ENCODE assay signal across 9 cellular contexts in genomic region chr10:79112898-79113431, GRCh38. TPM values are rescaled to one million over a fixed set of nuclear protein-coding genes. Genes with fewer than 3 reads are reported as not detected.
DNase-seq lines count a peak whose midpoint lies in the region; ATAC-seq, FAIRE-seq and TF ChIP-seq lines count a peak whose summit lies in the region.
"Had no signal": no experiment of that assay in that cellular context is flagged by ENCODE, and none has a peak within 500 bp of the region (broad histone marks: within the 10 kb centered on the region; RNA-seq: fewer than 3 reads in every experiment).

No MANE protein-coding gene starts in this region.

- BruUV-seq in Panc1 (replicated peaks; lab: Mats Ljungman, UMichigan) = no TSS peak

- H3K4me3 ChIP-seq in Panc1 (ENCODE audit: low read depth in 2 of 2, low read length in 2 of 2) (no peak overlapping the region), fibroblast of the aortic adventitia (ENCODE audit: low read depth, low read length) (no peak overlapping the region)

- H3K27ac ChIP-seq in Panc1 (ENCODE audit: low read length) = peak overlapping the region; percentile 1

- intact Hi-C loops in Panc1 (cut with micrococcal nuclease; ENCODE audit: unreplicated experiment) = no loop called here

- no peaks in the 10 kb centered on the region for H3K9me3 ChIP-seq in Panc1 (ENCODE audit: control insufficient read depth, insufficient read depth, low read depth, low read length)

- TF ChIP-seq CTCF in Panc1 (IDR thresholded peaks at IDR 0.05) = no peak
- no peak for TF ChIP-seq CTCF in fibroblast of the aortic adventitia (IDR thresholded peaks at IDR 0.05; ENCODE audit: insufficient read depth, low read length)
- TF ChIP-seq CTCF in omental fat pad (IDR thresholded peaks at IDR 0.05) = no peak

- peak; percentile 75 for ATAC-seq in Panc1
- peak; percentile 86 for ATAC-seq in omental fat pad (ENCODE audit: low FRiP score)
- no peak for ATAC-seq in GM21381 (IDR thresholded peaks at IDR 0.05; ENCODE audit: unreplicated experiment)
- no peak for ATAC-seq in GM21786 (IDR thresholded peaks at IDR 0.05; ENCODE audit: unreplicated experiment)

- H3K36me3 ChIP-seq in Panc1 (ENCODE audit: control insufficient read depth, insufficient read depth, low read length) = no peaks in the 10 kb centered on the region

- no peaks in the 10 kb centered on the region for H3K27me3 ChIP-seq in Panc1 (ENCODE audit: control insufficient read depth, insufficient read depth, low read length)

- POLR2A ChIA-PET in Panc1 (lab: Charles Lee) = no interaction called here

- DNase-seq in AG20443 (ENCODE audit: low spot score) (peak; percentile 87), Panc1 (ENCODE audit: low read depth, low spot score) (no peak), fibroblast of the aortic adventitia (ENCODE audit: low read depth) (peak; percentile 71), omental fat pad (ENCODE audit: low spot score) (no peak), GDM1 (lab: John Stamatoyannopoulos, UW) (no peak), GM19239 (ENCODE audit: insufficient read length, low spot score) (no peak)

- peaks cover 17% of the 10 kb centered on the region for H3K4me1 ChIP-seq in Panc1 (ENCODE audit: control insufficient read depth, insufficient read depth, low read length)

- no peak for FAIRE-seq in GM19239 (lab: Jason Lieb, UNC)
- FAIRE-seq: islet of Langerhans had no signal

- in situ Hi-C loops in Panc1 (cut with HindIII; ENCODE audit: low pct_unique_long_range_greater_than_20kb, low sequenced_read_pairs) = no loop called here

- CTCF ChIA-PET in Panc1 (lab: Charles Lee) = interaction anchor here (0.5 to 0.6 kb wide), 2 partner anchors 8 to 22 kb away, joined by 4 to 5 read pairs; no protein-coding TSS in a partner anchor

RNA-seq across cellular contexts. Expression of gene ZMIZ1, which starts 44.2 kb away (rescaled TPM):
- 34.2 TPM for total RNA-seq in Panc1 (2021; ENCODE audit: unreplicated experiment)
- polyA plus RNA-seq in Panc1 (2012; ENCODE audit: insufficient read length) = 29.1 TPM
- 15.0 and 28.1 TPM in 2 replicates for total RNA-seq in fibroblast of the aortic adventitia (ENCODE audit: low replicate concordance)
- total RNA-seq in omental fat pad = 10 to 100 TPM; 24.2 to 64.8 (median 43.1) TPM

Comparison
In these comparisons a context has a peak if more than half of its experiments do, and no peak if none do; other contexts are left out.
1. DNase-seq: peak in AG20443 (single experiment) and fibroblast of the aortic adventitia (single experiment); none in Panc1 (single experiment), omental fat pad (single experiment), GDM1 (single experiment) and GM19239 (single experiment).
2. ATAC-seq: peak in Panc1 (single experiment) and omental fat pad (single experiment); none in GM21381 (single experiment) and GM21786 (single experiment).